Comparison of ENCODE assay signal across 24 cellular contexts in genomic region chrX:39416547-39417262, GRCh38.
DNase-seq lines count a peak whose midpoint lies in the region; ATAC-seq, FAIRE-seq and TF ChIP-seq lines count a peak whose summit lies in the region.
"Had no signal": no experiment of that assay in that cellular context is flagged by ENCODE, and none has a peak within 500 bp of the region (broad histone marks: within the 10 kb centered on the region; RNA-seq: fewer than 3 reads in every experiment).

No MANE protein-coding gene starts in this region.

- H3K27me3 ChIP-seq in GM12878 (replicated peaks in 1 of 2; ENCODE audit: control insufficient read depth in 2 of 2, insufficient read depth in 2 of 2, low read length in 1 of 2), result no peaks in the 10 kb centered on the region
- H3K27me3 ChIP-seq in psoas muscle (ENCODE audit: insufficient read depth in 3 of 3, low read length in 2 of 3), result peaks cover 0 to 12% (median 0%) of the 10 kb centered on the region in 3 donors
- H3K27me3 ChIP-seq in PC-3 (ENCODE audit: low read length), result no peaks in the 10 kb centered on the region

- no peak for TF ChIP-seq CTCF in GM12878 (IDR thresholded peaks at IDR 0.05 in 2 of 3, conservative IDR thresholded peaks at IDR 0.05 in 1 of 3; ENCODE audit: control insufficient read depth in 2 of 3, extremely low read depth in 1 of 3, insufficient read depth in 1 of 3, low read depth in 3 of 3, low read length in 3 of 3)
- TF ChIP-seq CTCF in psoas muscle (IDR thresholded peaks at IDR 0.05), result no peak
- no peak for TF ChIP-seq CTCF in PC-3 (conservative IDR thresholded peaks at IDR 0.05; ENCODE audit: low read depth, low read length)

- FAIRE-seq in GM12878 (lab: Jason Lieb, UNC), result no peak
- FAIRE-seq: GM12892, GM18507, K562 had no signal

- no peak for TF ChIP-seq POLR2A in GM12878 (IDR thresholded peaks at IDR 0.05; ENCODE audit: low read depth, low read length)

- DNase-seq in NCI-H1436 (lab: John Stamatoyannopoulos, UW), result peak; percentile 18
- no peak for DNase-seq in NCI-H1436 treated with DMSO at 0.1 percent for 48 hours (lab: John Stamatoyannopoulos, UW)
- peak; percentile 1 for DNase-seq in LHCN-M2 (ENCODE audit: low read depth)
- DNase-seq in GM12878 (ENCODE audit: low read depth, low spot score), result no peak
- no peak for DNase-seq in psoas muscle
- DNase-seq in NCI-H1930 (lab: John Stamatoyannopoulos, UW), result no peak
- no peak for DNase-seq in NCI-H2107 treated with DMSO at 0.1 percent for 48 hours (lab: John Stamatoyannopoulos, UW; ENCODE audit: unreplicated experiment)
- DNase-seq in PC-3, result no peak
- DNase-seq: AML-193; CD4-positive, CD25-positive, alpha-beta regulatory T cell; COR-L47; DMS 273 treated with DMSO at 0.1 percent for 48 hours; GDM1; GOT3; NCI-H1105 treated with DMSO at 0.1 percent for 48 hours; NCI-H187 treated with DMSO at 0.1 percent for 48 hours; NCI-H446 treated with DMSO at 0.1 percent for 48 hours; NCI-H69; SIG-M5 had no signal

- H3K9me3 ChIP-seq in GM12878 (replicated peaks; ENCODE audit: control insufficient read depth, insufficient read depth, low read length) (no peaks in the 10 kb centered on the region; the same call in 2 of the 3 replicates), psoas muscle (no peaks in the 10 kb centered on the region), PC-3 (ENCODE audit: low read length) (no peaks in the 10 kb centered on the region)

- BruUV-seq in GM12878 (replicated peaks; lab: Mats Ljungman, UMichigan) (no TSS peak), PC-3 (replicated peaks; lab: Mats Ljungman, UMichigan) (no TSS peak)

- H3K4me3 ChIP-seq in GM12878, result no peak overlapping the region
- H3K4me3 ChIP-seq in psoas muscle, result no peak overlapping the region
- H3K4me3 ChIP-seq in PC-3 (ENCODE audit: low read length), result no peak overlapping the region
- H3K4me3 ChIP-seq: K562 had no signal

- H3F3A ChIP-seq in PC-3 (ENCODE audit: low read length, unreplicated experiment), result no peaks in the 10 kb centered on the region

- no peaks in the 10 kb centered on the region for H3K4me1 ChIP-seq in GM12878 (ENCODE audit: control insufficient read depth, insufficient read depth, low read length)
- H3K4me1 ChIP-seq in psoas muscle, result no peaks in the 10 kb centered on the region
- H3K4me1 ChIP-seq in PC-3 (ENCODE audit: insufficient read depth, low read length), result no peaks in the 10 kb centered on the region

- in situ Hi-C loops in GM12878 (cut with MboI), result no loop called here

- H3K36me3 ChIP-seq in GM12878 (ENCODE audit: control insufficient read depth in 2 of 2, insufficient read depth in 2 of 2, low read length in 1 of 2) (no peaks in the 10 kb centered on the region), psoas muscle (ENCODE audit: insufficient read depth in 1 of 2, low read depth in 1 of 2) (no peaks in the 10 kb centered on the region), PC-3 (ENCODE audit: low read depth, low read length) (no peaks in the 10 kb centered on the region)

- CTCF ChIA-PET in GM12878 (lab: Yijun Ruan, JAX), result interaction anchor here (1.1 kb wide), 1 partner anchor 15 kb away, joined by 3 read pairs; no protein-coding TSS in a partner anchor
- CTCF ChIA-PET in PC-3 (lab: Charles Lee), result no interaction called here

- H3K9ac ChIP-seq in GM12878 (ENCODE audit: control insufficient read depth, insufficient read depth, low read length) (no peak overlapping the region), PC-3 (ENCODE audit: low read length) (no peak overlapping the region)

- no peak overlapping the region for H3K4me2 ChIP-seq in GM12878 (ENCODE audit: control insufficient read depth, insufficient read depth)
- H3K4me2 ChIP-seq in PC-3 (ENCODE audit: low read length), result no peak overlapping the region

- no peak for TF ChIP-seq EP300 in GM12878 (IDR thresholded peaks at IDR 0.05; ENCODE audit: borderline replicate concordance in 1 of 2, control insufficient read depth in 1 of 2, low read depth in 2 of 2, low read length in 2 of 2)

- intact Hi-C loops in GM12878 (cut with micrococcal nuclease; ENCODE audit: unreplicated experiment), result no loop called here
- intact Hi-C loops in psoas muscle (cut with DNase I), result no loop called here
- intact Hi-C loops in PC-3 (cut with micrococcal nuclease), result no loop called here

- SMC1A ChIA-PET in GM12878 (lab: Charles Lee; ENCODE audit: uncharacterized antibody, unreplicated experiment), result no interaction called here

- no peaks in the 10 kb centered on the region for H3K9me2 ChIP-seq in PC-3 (replicated peaks; ENCODE audit: low read length)

- TF ChIP-seq RAD21 in GM12878 (IDR thresholded peaks at IDR 0.05; ENCODE audit: insufficient read depth, low read depth, low read length), result no peak

- no peaks in the 10 kb centered on the region for H4K20me1 ChIP-seq in GM12878 (ENCODE audit: control insufficient read depth, insufficient read depth)
- no peaks in the 10 kb centered on the region for H4K20me1 ChIP-seq in PC-3 (ENCODE audit: low read length)

- POLR2A ChIA-PET in GM12878 (lab: Charles Lee), result no interaction called here
- POLR2A ChIA-PET in PC-3 (lab: Charles Lee; ENCODE audit: unreplicated experiment), result no interaction called here

- no peak for ATAC-seq in GM12878
- ATAC-seq in psoas muscle, result peak in 3 of 4 donors; percentile 47 to 60 (median 56)
- no peak for ATAC-seq in PC-3
- ATAC-seq: K562 had no signal

- H3K27ac ChIP-seq in GM12878 (ENCODE audit: control insufficient read depth, insufficient read depth) (no peak overlapping the region), psoas muscle (no peak overlapping the region), PC-3 (ENCODE audit: low read length) (no peak overlapping the region)
- H3K27ac ChIP-seq: 22Rv1, RWPE1 had no signal

- H3K79me2 ChIP-seq in GM12878 (ENCODE audit: control insufficient read depth, insufficient read depth, low read length) (no peaks in the 10 kb centered on the region), PC-3 (ENCODE audit: low read length) (no peaks in the 10 kb centered on the region)

- RAD21 ChIA-PET in GM12878 (lab: Charles Lee; ENCODE audit: unreplicated experiment), result no interaction called here

- H2AFZ ChIP-seq in GM12878 (ENCODE audit: control insufficient read depth, low read depth, low read length) (no peak overlapping the region), PC-3 (ENCODE audit: low read length) (no peak overlapping the region)

- WGBS in GM12878 (ENCODE audit: insufficient coverage, insufficient replicate concordance, low lambda C conversion rate, missing lambda C conversion rate), result 19% methylated on average over 14 of the region's 14 CpGs
- 35 to 50% (median 49%) methylated on average over 14 of the region's 14 CpGs for WGBS in psoas muscle, 3 donors

TF ChIP-seq in GM12878, 131 proteins besides CTCF, POLR2A, EP300 and RAD21:
- TF ChIP-seq MEF2B (IDR thresholded peaks at IDR 0.05; ENCODE audit: partially characterized antibody, poor library complexity, severe bottlenecking) (peak; percentile 60), BHLHE40 (IDR thresholded peaks at IDR 0.05; ENCODE audit: borderline replicate concordance in 1 of 2, low read depth in 2 of 2, low read length in 1 of 2) (peak; percentile 24 to 66; a peak in 2 of 4 replicates), POLR2AphosphoS5 (IDR thresholded peaks at IDR 0.05; ENCODE audit: low read length) (no peak)

Comparison
In these comparisons a context has a peak if more than half of its experiments do, and no peak if none do; other contexts are left out.
1. DNase-seq: peak in NCI-H1436 (single experiment) and LHCN-M2 (single experiment); none in NCI-H1436 treated with DMSO at 0.1 percent for 48 hours (single experiment), GM12878 (single experiment), psoas muscle (0 of 2), NCI-H1930 (0 of 2), NCI-H2107 treated with DMSO at 0.1 percent for 48 hours (single experiment) and PC-3 (single experiment).
2. ATAC-seq: peak in psoas muscle (3 of 4); none in GM12878 (single experiment) and PC-3 (single experiment).